ENCODE assay signal across 9 cellular contexts in genomic region chr2:120914839-120915521, GRCh38.
A peak's percentile ranks its signal among the peaks of the same experiment; 100 is the strongest.
DNase-seq lines count a peak whose midpoint lies in the region; ATAC-seq, FAIRE-seq and TF ChIP-seq lines count a peak whose summit lies in the region.
"Had no signal": no experiment of that assay in that cellular context is flagged by ENCODE, and none has a peak within 500 bp of the region (broad histone marks: within the 10 kb centered on the region; RNA-seq: fewer than 3 reads in every experiment).

No MANE protein-coding gene starts in this region.

- ATAC-seq in IMR-90 (ENCODE audit: low read depth) (peak; percentile 66), GM18868 (IDR thresholded peaks at IDR 0.05; ENCODE audit: unreplicated experiment) (no peak)
- no peak for ATAC-seq in stimulated activated effector memory CD8-positive, alpha-beta T cell treated with anti-CD3 and anti-CD28 coated beads, Interleukin-12 subunit alpha, Interleukin-12 subunit beta, amount 100 ng/mL, for 72 hours

- peak overlapping the region; percentile 74 for H2AFZ ChIP-seq in IMR-90 (replicated peaks; ENCODE audit: low read length, poor library complexity)

- H3K9me3 ChIP-seq in IMR-90 (ENCODE audit: control insufficient read depth, insufficient read depth, low read length): no peaks in the 10 kb centered on the region

- WGBS in IMR-90 (ENCODE audit: extremely low coverage in 2 of 2, insufficient read length in 1 of 2), 2 experiments: 3% methylated on average over 6 of the region's 17 CpGs; no CpG with 5 or more reads in 1 of the 2 experiments

- peak overlapping the region; percentile 66 for H2AK9ac ChIP-seq in IMR-90 (replicated peaks; ENCODE audit: low read depth, low read length, poor library complexity)

- H2BK15ac ChIP-seq in IMR-90 (ENCODE audit: low read depth, low read length): peak overlapping the region; percentile 71; the same call in 2 of the 3 replicates

- H3K56ac ChIP-seq in IMR-90 (ENCODE audit: extremely low read depth, insufficient read depth, low read length): peak overlapping the region; percentile 82

- H3K27me3 ChIP-seq in IMR-90 (ENCODE audit: control insufficient read depth, insufficient read depth, low read length): no peaks in the 10 kb centered on the region

- POLR2A ChIA-PET in IMR-90 (lab: Charles Lee; ENCODE audit: unreplicated experiment): interaction anchor here (0.7 kb wide), 1 partner anchor 17 kb away, joined by 3 read pairs; no protein-coding TSS in a partner anchor

- H2BK20ac ChIP-seq in IMR-90 (ENCODE audit: low read depth, low read length): peak overlapping the region; percentile 95

- H4K91ac ChIP-seq in IMR-90 (ENCODE audit: insufficient read depth, low read depth, low read length): peak overlapping the region; percentile 98

- TF ChIP-seq RAD21 in IMR-90 (IDR thresholded peaks at IDR 0.05; ENCODE audit: low read length): no peak; the same call in 1 of the 2 replicates

- H3K79me1 ChIP-seq in IMR-90 (ENCODE audit: low read depth in 1 of 2, low read length in 2 of 2): peaks cover 64 to 97% of the 10 kb centered on the region in 2 experiments

- peak overlapping the region; percentile 94 for H3K23ac ChIP-seq in IMR-90 (ENCODE audit: low read depth, low read length)

- peak overlapping the region; percentile 95 for H2AK5ac ChIP-seq in IMR-90 (ENCODE audit: low read depth, low read length)

- in situ Hi-C loops in IMR-90 (cut with MboI; ENCODE audit: low sequenced_read_pairs): no loop called here

- peak; percentile 99 for FAIRE-seq in urothelium cell line (lab: Jason Lieb, UNC)

- dilution Hi-C loops in IMR-90 (cut with HindIII; ENCODE audit: low sequenced_read_pairs, unreplicated experiment): no loop called here

- no peaks in the 10 kb centered on the region for H3K36me3 Mint-ChIP-seq in stimulated activated effector memory CD8-positive, alpha-beta T cell treated with anti-CD3 and anti-CD28 coated beads, Interleukin-12 subunit alpha, Interleukin-12 subunit beta, amount 100 ng/mL, for 72 hours
- H3K36me3 Mint-ChIP-seq: immature natural killer cell had no signal

- peak overlapping the region; percentile 80 for H3K18ac ChIP-seq in IMR-90 (ENCODE audit: low read depth, low read length)

- peak overlapping the region; percentile 19 for H3K4me2 ChIP-seq in IMR-90 (ENCODE audit: low read depth, low read length)

- peak overlapping the region; percentile 94 for H2BK5ac ChIP-seq in IMR-90 (ENCODE audit: low read depth, low read length, poor library complexity, severe bottlenecking)

- H3K4me1 Mint-ChIP-seq in stimulated activated effector memory CD8-positive, alpha-beta T cell treated with anti-CD3 and anti-CD28 coated beads, Interleukin-12 subunit alpha, Interleukin-12 subunit beta, amount 100 ng/mL, for 72 hours: no peaks in the 10 kb centered on the region
- H3K4me1 Mint-ChIP-seq: immature natural killer cell had no signal

- H3K14ac ChIP-seq in IMR-90 (replicated peaks; ENCODE audit: low read depth, low read length): peak overlapping the region; percentile 91

- peak overlapping the region; percentile 90 for H3K27ac ChIP-seq in IMR-90 (ENCODE audit: insufficient read depth, low read length)

- no peak overlapping the region for H3K4me3 Mint-ChIP-seq in stimulated activated effector memory CD8-positive, alpha-beta T cell treated with anti-CD3 and anti-CD28 coated beads, Interleukin-12 subunit alpha, Interleukin-12 subunit beta, amount 100 ng/mL, for 72 hours
- H3K4me3 Mint-ChIP-seq: immature natural killer cell had no signal

- H3K9me3 Mint-ChIP-seq in stimulated activated effector memory CD8-positive, alpha-beta T cell treated with anti-CD3 and anti-CD28 coated beads, Interleukin-12 subunit alpha, Interleukin-12 subunit beta, amount 100 ng/mL, for 72 hours: no peaks in the 10 kb centered on the region
- H3K9me3 Mint-ChIP-seq: immature natural killer cell had no signal

- DNase-seq in IMR-90 (peak; percentile 94), choroid plexus epithelial cell (ENCODE audit: low read depth) (peak; percentile 87), left kidney (ENCODE audit: low read depth, low spot score) (peak; percentile 71), urothelium cell line (ENCODE audit: low spot score) (peak; percentile 86), AML-193 (lab: John Stamatoyannopoulos, UW) (no peak), DMS114 treated with DMSO at 0.1 percent for 48 hours (lab: John Stamatoyannopoulos, UW; ENCODE audit: unreplicated experiment) (no peak)
- no peak for DNase-seq in stimulated activated effector memory CD8-positive, alpha-beta T cell treated with anti-CD3 and anti-CD28 coated beads, Interleukin-12 subunit alpha, Interleukin-12 subunit beta, amount 100 ng/mL, for 72 hours (ENCODE audit: low spot score in 2 of 2)
- DNase-seq: immature natural killer cell had no signal

- peaks cover 2% of the 10 kb centered on the region; the same call in 1 of the 2 replicates for H3K36me3 ChIP-seq in IMR-90 (ENCODE audit: control insufficient read depth, insufficient read depth, low read length)

- peaks cover 27% of the 10 kb centered on the region for H4K20me1 ChIP-seq in IMR-90 (ENCODE audit: insufficient read depth, low read length)

- peak overlapping the region; percentile 80 to 84 for H4K8ac ChIP-seq in IMR-90 (ENCODE audit: low read depth in 2 of 2, low read length in 2 of 2)

- BruUV-seq in IMR-90 (replicated peaks; lab: Mats Ljungman, UMichigan): no TSS peak

- peaks cover 67% of the 10 kb centered on the region for H3K4me1 ChIP-seq in IMR-90 (ENCODE audit: control insufficient read depth, insufficient read depth, low read length)

- peaks cover 82% of the 10 kb centered on the region for H3K9me1 ChIP-seq in IMR-90 (ENCODE audit: insufficient read depth, low read length)

- TF ChIP-seq CTCF in IMR-90 (conservative IDR thresholded peaks at IDR 0.05; ENCODE audit: low read depth, low read length): no peak; the same call in 1 of the 2 replicates
- no peak for TF ChIP-seq CTCF in choroid plexus epithelial cell (conservative IDR thresholded peaks at IDR 0.05; ENCODE audit: low read depth, low read length)

- H3K4me3 ChIP-seq in IMR-90 (ENCODE audit: insufficient read depth, low read depth, low read length) (no peak overlapping the region), choroid plexus epithelial cell (ENCODE audit: low read depth, low read length) (no peak overlapping the region)

- no peak overlapping the region for H3K27ac Mint-ChIP-seq in stimulated activated effector memory CD8-positive, alpha-beta T cell treated with anti-CD3 and anti-CD28 coated beads, Interleukin-12 subunit alpha, Interleukin-12 subunit beta, amount 100 ng/mL, for 72 hours
- H3K27ac Mint-ChIP-seq: immature natural killer cell had no signal

- intact Hi-C loops in IMR-90 (cut with micrococcal nuclease): no loop called here

- CTCF ChIA-PET in IMR-90 (lab: Yijun Ruan, JAX): interaction anchor here (1.1 kb wide), 1 partner anchor 179 kb away, joined by 3 read pairs; no protein-coding TSS in a partner anchor

- peak overlapping the region; percentile 98 for H3K4ac ChIP-seq in IMR-90 (ENCODE audit: low read depth, low read length)

- H3K9ac ChIP-seq in IMR-90 (ENCODE audit: low read depth, low read length): peak overlapping the region; percentile 26

- H4K5ac ChIP-seq in IMR-90 (ENCODE audit: low read depth, low read length): peak overlapping the region; percentile 79

- H2BK120ac ChIP-seq in IMR-90 (ENCODE audit: low read depth, low read length): peak overlapping the region; percentile 95

- no peak for TF ChIP-seq POLR2A in IMR-90 (IDR thresholded peaks at IDR 0.05; ENCODE audit: low read depth, low read length)

TF ChIP-seq in IMR-90, 13 proteins besides CTCF, POLR2A, EP300 and RAD21:
- TF ChIP-seq BHLHE40 (IDR thresholded peaks at IDR 0.05; ENCODE audit: low read depth, low read length) (peak; percentile 86), MXI1 (IDR thresholded peaks at IDR 0.05; ENCODE audit: borderline replicate concordance, low read depth, low read length) (peak; percentile 59; the same call in 1 of the 2 replicates), ELK1 (IDR thresholded peaks at IDR 0.05; ENCODE audit: borderline replicate concordance, low read depth, low read length) (no peak), USF2 (IDR thresholded peaks at IDR 0.05; ENCODE audit: low read depth, low read length) (peak; percentile 47; the same call in 1 of the 2 replicates), MAZ (IDR thresholded peaks at IDR 0.05; ENCODE audit: borderline replicate concordance, low read depth, low read length) (no peak; the same call in 1 of the 2 replicates), CEBPB (IDR thresholded peaks at IDR 0.05; ENCODE audit: low read depth, low read length) (peak; percentile 89), RCOR1 (IDR thresholded peaks at IDR 0.05; ENCODE audit: insufficient replicate concordance, low read length) (no peak), SMC3 (IDR thresholded peaks at IDR 0.05; ENCODE audit: low read depth, low read length) (peak; percentile 18; the same call in 1 of the 2 replicates), RFX5 (IDR thresholded peaks at IDR 0.05; ENCODE audit: low read depth, low read length) (no peak), NFE2L2 (IDR thresholded peaks at IDR 0.05; ENCODE audit: low read depth, low read length) (peak; percentile 49; the same call in 1 of the 2 replicates), FOS (IDR thresholded peaks at IDR 0.05; ENCODE audit: low read depth, low read length) (peak; percentile 76), CHD1 (IDR thresholded peaks at IDR 0.05; ENCODE audit: low read depth, low read length) (no peak), MAFK (IDR thresholded peaks at IDR 0.05; ENCODE audit: low read depth, low read length) (no peak)

Comparison
In these comparisons a context has a peak if more than half of its experiments do, and no peak if none do; other contexts are left out.
1. DNase-seq: peak in IMR-90 (single experiment), choroid plexus epithelial cell (single experiment), left kidney (single experiment) and urothelium cell line (single experiment); none in AML-193 (0 of 2), stimulated activated effector memory CD8-positive, alpha-beta T cell treated with anti-CD3 and anti-CD28 coated beads, Interleukin-12 subunit alpha, Interleukin-12 subunit beta, amount 100 ng/mL, for 72 hours (0 of 2) and DMS114 treated with DMSO at 0.1 percent for 48 hours (single experiment).